Comparison of ENCODE assay signal across 27 cellular contexts in the genomic region with DNA sequence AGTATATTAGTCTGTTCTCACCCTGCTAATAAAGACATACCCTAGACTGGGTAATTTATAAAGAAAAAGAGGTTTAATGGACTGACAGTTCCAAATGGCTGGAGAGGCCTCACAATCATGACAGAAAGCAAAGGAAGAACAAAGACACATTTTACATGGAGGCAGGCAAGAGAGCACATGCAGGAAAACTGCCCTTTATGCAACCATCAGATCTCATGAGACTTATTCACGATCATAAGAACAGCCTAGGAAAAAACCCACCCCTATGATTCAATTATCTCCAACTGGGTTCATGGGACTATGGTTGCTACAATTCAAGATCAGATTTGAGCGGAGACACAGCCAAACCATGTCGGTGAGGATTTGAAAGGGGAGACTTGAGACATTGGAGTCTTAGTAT.
"Had no signal": no experiment of that assay in that cellular context is flagged by ENCODE, and none has a peak within 500 bp of the region (broad histone marks: within the 10 kb centered on the region; RNA-seq: fewer than 3 reads in every experiment).

No MANE protein-coding gene starts in this region.

- H3K27me3 ChIP-seq: left lung, pancreas, right lobe of liver, tibial nerve, uterus had no signal

- H3K27ac Mint-ChIP-seq: memory B cell; naive thymus-derived CD4-positive, alpha-beta T cell; natural killer cell treated with Interleukin-12 subunit alpha and Interleukin-12 subunit beta and Interleukin-15 and Interleukin-18, amount 100 ng/mL, for 72 hours; stimulated activated memory B cell treated with anti-CD40 and anti-IgM and Interleukin-4, amounts not matched to agents 10 μg/mL and 1 μg/mL and 100 μg/mL, for 72 hours; type B pancreatic cell had no signal

- H3K4me3 ChIP-seq: left lung, mucosa of descending colon, pancreas, prostate gland, right lobe of liver, smooth muscle cell, tibial nerve, uterus had no signal

- ATAC-seq: left colon; left lung; mucosa of descending colon; naive thymus-derived CD4-positive, alpha-beta T cell; natural killer cell treated with Interleukin-12 subunit alpha and Interleukin-12 subunit beta and Interleukin-15 and Interleukin-18, amount 100 ng/mL, for 72 hours; pancreas; right lobe of liver; stimulated activated memory B cell treated with anti-CD40 and anti-IgM and Interleukin-4, amounts not matched to agents 10 μg/mL and 1 μg/mL and 100 μg/mL, for 72 hours; stimulated activated naive CD8-positive, alpha-beta T cell treated with anti-CD3 and anti-CD28 coated beads, Interleukin-15, amount 100 ng/mL, for 72 hours had no signal

- H3K36me3 ChIP-seq: left lung, pancreas, prostate gland, right lobe of liver, tibial nerve, uterus had no signal

- H3K27me3 Mint-ChIP-seq: stimulated activated memory B cell treated with anti-CD40 and anti-IgM and Interleukin-4, amounts not matched to agents 10 μg/mL and 1 μg/mL and 100 μg/mL, for 72 hours; type B pancreatic cell had no signal

- H3K27ac ChIP-seq: left lung, pancreas, prostate gland, right lobe of liver, tibial nerve, uterus had no signal

- H3K4me3 Mint-ChIP-seq: memory B cell; naive thymus-derived CD4-positive, alpha-beta T cell; natural killer cell treated with Interleukin-12 subunit alpha and Interleukin-12 subunit beta and Interleukin-15 and Interleukin-18, amount 100 ng/mL, for 72 hours; stimulated activated memory B cell treated with anti-CD40 and anti-IgM and Interleukin-4, amounts not matched to agents 10 μg/mL and 1 μg/mL and 100 μg/mL, for 72 hours; stimulated activated naive CD8-positive, alpha-beta T cell treated with anti-CD3 and anti-CD28 coated beads, Interleukin-15, amount 100 ng/mL, for 72 hours; type B pancreatic cell had no signal

- H3K4me1 Mint-ChIP-seq: memory B cell; naive thymus-derived CD4-positive, alpha-beta T cell; stimulated activated memory B cell treated with anti-CD40 and anti-IgM and Interleukin-4, amounts not matched to agents 10 μg/mL and 1 μg/mL and 100 μg/mL, for 72 hours; stimulated activated naive CD8-positive, alpha-beta T cell treated with anti-CD3 and anti-CD28 coated beads, Interleukin-15, amount 100 ng/mL, for 72 hours had no signal

- H3K4me1 ChIP-seq: left lung, pancreas, prostate gland, right lobe of liver, tibial nerve, uterus had no signal

- H3K9me3 ChIP-seq: prostate gland, right lobe of liver had no signal

- H3K36me3 Mint-ChIP-seq: memory B cell; stimulated activated memory B cell treated with anti-CD40 and anti-IgM and Interleukin-4, amounts not matched to agents 10 μg/mL and 1 μg/mL and 100 μg/mL, for 72 hours; type B pancreatic cell had no signal

- H3K4me2 ChIP-seq: smooth muscle cell had no signal

- DNase-seq: hippocampal formation; kidney glomerular epithelial cell; left colon; left lung; midbrain; mucosa of descending colon; naive thymus-derived CD4-positive, alpha-beta T cell; nucleus accumbens; pancreas; posterior cingulate gyrus; retina; right lobe of liver; stimulated activated CD4-positive, alpha-beta T cell treated with anti-CD3 and anti-CD28 coated beads, Interleukin-1b, Interleukin-23, amount 100 ng/mL, for 48 hours; stimulated activated CD4-positive, alpha-beta T cell treated with anti-CD3 and anti-CD28 coated beads, Interleukin-2, amount 100 ng/mL, for 48 hours; stimulated activated CD4-positive, alpha-beta T cell treated with anti-CD3 and anti-CD28 coated beads, Interleukin-4, amount 100 ng/mL, for 4 hours; stimulated activated CD8-positive, alpha-beta memory T cell treated with anti-CD3 and anti-CD28 coated beads, Interleukin-4, amount 100 ng/mL, for 48 hours; stimulated activated naive CD4-positive, alpha-beta T cell treated with Interleukin-2 at 50 U/mL for 16 hours; stimulated activated naive CD8-positive, alpha-beta T cell treated with anti-CD3 and anti-CD28 coated beads, Interleukin-15, amount 100 ng/mL, for 72 hours; substantia nigra; uterus had no signal
